8 cellular contexts compared by ENCODE assay signal in genomic region chr14:89618821-89619551, GRCh38.
DNase-seq lines count a peak whose midpoint lies in the region; ATAC-seq lines count a peak whose summit lies in the region.

No MANE protein-coding gene starts in this region.

- peak; percentile 62 to 63 for ATAC-seq in CD4-positive, CD25-positive, alpha-beta regulatory T cell (ENCODE audit: low read depth in 2 of 2)
- peak; percentile 73 for ATAC-seq in HG03432 (IDR thresholded peaks at IDR 0.05; ENCODE audit: unreplicated experiment)
- ATAC-seq in stimulated activated memory B cell treated with anti-CD40 and anti-IgM and Interleukin-4, amounts not matched to agents 10 μg/mL and 1 μg/mL and 100 μg/mL, for 72 hours = peak; percentile 90

- DNase-seq in CD4-positive, CD25-positive, alpha-beta regulatory T cell = peak; percentile 59 to 85 (median 81)
- DNase-seq in GM19240 (ENCODE audit: insufficient read length, low spot score) (peak; percentile 36), NOMO-1 treated with DMSO at 0.1 percent for 48 hours (lab: John Stamatoyannopoulos, UW; ENCODE audit: unreplicated experiment) (peak; percentile 71), activated T-cell treated with anti-CD3 and anti-CD28 coated beads for 4 hours (peak; percentile 36), mucosa of gallbladder (ENCODE audit: low spot score) (peak; percentile 50)

- peak overlapping the region; percentile 90 to 97 (median 94) for H3K4me3 Mint-ChIP-seq in CD4-positive, CD25-positive, alpha-beta regulatory T cell
- peak overlapping the region; percentile 88 for H3K4me3 Mint-ChIP-seq in stimulated activated memory B cell treated with anti-CD40 and anti-IgM and Interleukin-4, amounts not matched to agents 10 μg/mL and 1 μg/mL and 100 μg/mL, for 72 hours

- H3K9me3 ChIP-seq in CD4-positive, CD25-positive, alpha-beta regulatory T cell (ENCODE audit: control insufficient read depth in 2 of 2, low read length in 2 of 2) = no peaks in the 10 kb centered on the region
- no peaks in the 10 kb centered on the region for H3K9me3 ChIP-seq in esophagus (ENCODE audit: control insufficient read depth in 2 of 2, insufficient read depth in 1 of 2, low read depth in 1 of 2, low read length in 1 of 2)

- 0 to 1% methylated on average over 60 to 66 of the region's 66 CpGs for WGBS in esophagus, 2 donors

- H3K9me3 Mint-ChIP-seq in CD4-positive, CD25-positive, alpha-beta regulatory T cell = no peaks in the 10 kb centered on the region
- H3K9me3 Mint-ChIP-seq in stimulated activated memory B cell treated with anti-CD40 and anti-IgM and Interleukin-4, amounts not matched to agents 10 μg/mL and 1 μg/mL and 100 μg/mL, for 72 hours = no peaks in the 10 kb centered on the region

- H3K27me3 Mint-ChIP-seq in CD4-positive, CD25-positive, alpha-beta regulatory T cell = peaks cover 5% of the 10 kb centered on the region
- no peaks in the 10 kb centered on the region for H3K27me3 Mint-ChIP-seq in stimulated activated memory B cell treated with anti-CD40 and anti-IgM and Interleukin-4, amounts not matched to agents 10 μg/mL and 1 μg/mL and 100 μg/mL, for 72 hours

- H3K36me3 Mint-ChIP-seq in CD4-positive, CD25-positive, alpha-beta regulatory T cell = no peaks in the 10 kb centered on the region
- no peaks in the 10 kb centered on the region for H3K36me3 Mint-ChIP-seq in stimulated activated memory B cell treated with anti-CD40 and anti-IgM and Interleukin-4, amounts not matched to agents 10 μg/mL and 1 μg/mL and 100 μg/mL, for 72 hours

- H3K27ac ChIP-seq in CD4-positive, CD25-positive, alpha-beta regulatory T cell (ENCODE audit: insufficient read depth, low read length, poor library complexity, severe bottlenecking) = peak overlapping the region; percentile 90
- H3K27ac ChIP-seq in esophagus (ENCODE audit: low read depth in 2 of 2, low read length in 1 of 2) = peak overlapping the region; percentile 74 to 88

- peaks cover 70% of the 10 kb centered on the region for H3K4me1 ChIP-seq in CD4-positive, CD25-positive, alpha-beta regulatory T cell (ENCODE audit: control insufficient read depth, insufficient read depth, low read length, poor library complexity, severe bottlenecking)
- no peaks in the 10 kb centered on the region for H3K4me1 ChIP-seq in esophagus (ENCODE audit: control insufficient read depth in 2 of 2, insufficient read depth in 2 of 2, low read length in 1 of 2)

- H3K36me3 ChIP-seq in CD4-positive, CD25-positive, alpha-beta regulatory T cell (ENCODE audit: control insufficient read depth, insufficient read depth, low read length) = no peaks in the 10 kb centered on the region
- no peaks in the 10 kb centered on the region for H3K36me3 ChIP-seq in esophagus (ENCODE audit: control insufficient read depth in 2 of 2, insufficient read depth in 2 of 2, low read length in 1 of 2)

- no peaks in the 10 kb centered on the region for H3K27me3 ChIP-seq in CD4-positive, CD25-positive, alpha-beta regulatory T cell (ENCODE audit: control insufficient read depth, insufficient read depth, low read length)
- H3K27me3 ChIP-seq in esophagus (ENCODE audit: control insufficient read depth in 1 of 2, insufficient read depth in 2 of 2, low read length in 2 of 2) = no peaks in the 10 kb centered on the region

- peak overlapping the region; percentile 100 for H3K4me3 ChIP-seq in CD4-positive, CD25-positive, alpha-beta regulatory T cell (ENCODE audit: low read depth, low read length)
- peak overlapping the region; percentile 89 to 95 for H3K4me3 ChIP-seq in esophagus (ENCODE audit: low read depth in 1 of 2, low read length in 2 of 2)

- H3K27ac Mint-ChIP-seq in CD4-positive, CD25-positive, alpha-beta regulatory T cell = peak overlapping the region; percentile 95 to 98 (median 96)
- H3K27ac Mint-ChIP-seq in stimulated activated memory B cell treated with anti-CD40 and anti-IgM and Interleukin-4, amounts not matched to agents 10 μg/mL and 1 μg/mL and 100 μg/mL, for 72 hours = peak overlapping the region; percentile 89

- H3K4me1 Mint-ChIP-seq in CD4-positive, CD25-positive, alpha-beta regulatory T cell = peaks cover 42 to 69% (median 54%) of the 10 kb centered on the region in 4 donors
- peaks cover 58% of the 10 kb centered on the region for H3K4me1 Mint-ChIP-seq in stimulated activated memory B cell treated with anti-CD40 and anti-IgM and Interleukin-4, amounts not matched to agents 10 μg/mL and 1 μg/mL and 100 μg/mL, for 72 hours

Comparison
In these comparisons a context has a peak if more than half of its experiments do, and no peak if none do; other contexts are left out.
1. Peak in every context shown above with its lines: DNase-seq, ATAC-seq, H3K4me3 ChIP-seq and H3K27ac ChIP-seq.